22 cellular contexts compared by ENCODE assay signal in the genomic region with DNA sequence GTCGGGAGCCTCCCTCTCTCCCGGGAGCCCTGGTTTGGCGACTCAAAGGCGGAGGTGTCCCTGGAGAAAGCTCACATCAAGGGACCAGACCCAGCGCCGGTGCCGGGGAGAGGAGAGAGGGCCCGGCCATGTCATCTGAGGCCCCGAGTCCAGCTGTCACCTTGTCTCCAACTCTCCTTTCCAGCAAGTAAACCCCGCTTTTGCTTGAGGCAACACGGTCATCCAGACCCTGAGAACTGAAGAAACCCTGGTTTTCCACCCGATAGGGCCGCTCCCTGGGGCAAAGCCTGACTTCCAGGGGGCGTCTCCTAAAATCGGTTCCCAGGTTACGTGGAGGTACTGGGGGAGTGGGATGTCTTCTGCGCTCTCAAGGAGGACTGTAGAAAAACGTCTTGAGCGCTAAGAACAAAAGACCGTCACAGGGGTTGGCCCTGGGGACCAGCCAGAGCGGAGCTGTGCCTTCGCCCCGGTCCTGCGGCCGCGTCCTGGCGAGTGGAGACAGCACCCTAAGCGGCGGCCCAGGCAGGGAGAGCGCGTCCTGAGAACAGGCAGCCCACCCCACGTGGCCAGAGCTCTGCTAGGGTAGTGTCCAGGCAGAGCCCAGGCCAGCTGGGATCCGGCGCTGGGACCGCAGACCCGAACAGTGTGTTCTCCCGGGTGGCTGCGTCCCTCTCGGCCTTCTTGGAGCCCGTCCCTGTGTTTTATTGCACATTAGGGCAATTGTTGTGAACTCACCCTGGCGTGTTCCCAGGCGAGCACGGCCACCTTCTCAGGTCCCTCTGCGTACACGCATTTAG. TPM values are rescaled to one million over a fixed set of nuclear protein-coding genes. Genes with fewer than 3 reads are reported as not detected.
A peak's percentile ranks its signal among the peaks of the same experiment; 100 is the strongest.
DNase-seq lines count a peak whose midpoint lies in the region; ATAC-seq and TF ChIP-seq lines count a peak whose summit lies in the region.
"Had no signal": no experiment of that assay in that cellular context is flagged by ENCODE, and none has a peak within 500 bp of the region (broad histone marks: within the 10 kb centered on the region; RNA-seq: fewer than 3 reads in every experiment).

No MANE protein-coding gene starts in this region.

- H3K4me3 ChIP-seq in endodermal cell (ENCODE audit: low read length) (no peak overlapping the region), neuronal stem cell (ENCODE audit: low read length in 2 of 2) (no peak overlapping the region), vagina (no peak overlapping the region)
- H3K4me3 ChIP-seq: BLaER1 treated with 17β-estradiol and CSF1 and Interleukin-3, amounts not matched to agents 10 nM and 100 nM had no signal

- H3K79me1 ChIP-seq in neuronal stem cell (ENCODE audit: low read depth, low read length), result no peaks in the 10 kb centered on the region

- peaks cover 2% of the 10 kb centered on the region for H3K9me3 Mint-ChIP-seq in activated CD8-positive, alpha-beta memory T cell treated with anti-CD3 and anti-CD28 coated beads, Interleukin-2, amount 10 ng/mL, durations not matched to agents 7 days and 5 days (ENCODE audit: low read depth)
- H3K9me3 Mint-ChIP-seq in endodermal cell, result no peaks in the 10 kb centered on the region

- H2BK15ac ChIP-seq in neuronal stem cell (ENCODE audit: low read length), result no peak overlapping the region

- H3K27me3 ChIP-seq in endodermal cell (ENCODE audit: control insufficient read depth, insufficient read depth, low read length, poor library complexity, severe bottlenecking), result no peaks in the 10 kb centered on the region
- H3K27me3 ChIP-seq in neuronal stem cell (ENCODE audit: control insufficient read depth in 3 of 3, insufficient read depth in 3 of 3, low read depth in 1 of 3, low read length in 3 of 3), result no peaks in the 10 kb centered on the region
- no peaks in the 10 kb centered on the region for H3K27me3 ChIP-seq in vagina
- H3K27me3 ChIP-seq: BLaER1 treated with 17β-estradiol and CSF1 and Interleukin-3, amounts not matched to agents 10 nM and 100 nM had no signal

- H3K4me1 Mint-ChIP-seq in activated CD8-positive, alpha-beta memory T cell treated with anti-CD3 and anti-CD28 coated beads, Interleukin-2, amount 10 ng/mL, durations not matched to agents 7 days and 5 days, result no peaks in the 10 kb centered on the region
- no peaks in the 10 kb centered on the region for H3K4me1 Mint-ChIP-seq in endodermal cell

- no peak overlapping the region for H2BK5ac ChIP-seq in neuronal stem cell (ENCODE audit: low read length)

- TF ChIP-seq POLR2A in vagina (IDR thresholded peaks at IDR 0.05), result no peak

- CTCF ChIA-PET in activated CD8-positive, alpha-beta memory T cell treated with anti-CD3 and anti-CD28 coated beads, Interleukin-2, amount 10 ng/mL, durations not matched to agents 7 days and 5 days (lab: Charles Lee), result no interaction called here

- no peak overlapping the region for H3K4me3 Mint-ChIP-seq in activated CD8-positive, alpha-beta memory T cell treated with anti-CD3 and anti-CD28 coated beads, Interleukin-2, amount 10 ng/mL, durations not matched to agents 7 days and 5 days
- H3K4me3 Mint-ChIP-seq in endodermal cell, result no peak overlapping the region
- H3K4me3 Mint-ChIP-seq: CD4-positive, alpha-beta T cell; IgD-negative memory B cell had no signal

- no peak overlapping the region for H4K91ac ChIP-seq in neuronal stem cell (ENCODE audit: low read depth, low read length, poor library complexity)

- no peak overlapping the region for H3K4me2 ChIP-seq in neuronal stem cell (ENCODE audit: insufficient read depth, low read length, poor library complexity, severe bottlenecking)
- H3K4me2 ChIP-seq: BLaER1 treated with 17β-estradiol and CSF1 and Interleukin-3, amounts not matched to agents 10 nM and 100 nM; KMS-11; SK-N-SH had no signal

- no peak overlapping the region for H2AFZ ChIP-seq in neuronal stem cell (ENCODE audit: low read length)

- WGBS in endodermal cell (ENCODE audit: insufficient coverage in 1 of 2, insufficient read length in 1 of 2), 2 experiments, result 94 to 98% methylated on average over 22 to 45 of the region's 45 CpGs
- no CpG with 5 or more reads among the region's 45 CpGs for WGBS in neuronal stem cell (ENCODE audit: extremely low coverage in 2 of 2, insufficient read length in 2 of 2, insufficient replicate concordance in 1 of 2), 2 donors

- intact Hi-C loops in vagina (cut with DNase I), result no loop called here

- H4K8ac ChIP-seq in neuronal stem cell (ENCODE audit: low read depth, low read length), result no peak overlapping the region

- peak; percentile 22 for DNase-seq in activated CD8-positive, alpha-beta memory T cell treated with anti-CD3 and anti-CD28 coated beads, Interleukin-2, amount 10 ng/mL, durations not matched to agents 7 days and 5 days
- DNase-seq in activated CD8-positive, alpha-beta memory T cell treated with anti-CD3 and anti-CD28 coated beads, Interleukin-2, amount 50 U/mL, for 4 hours, result no peak
- peak; percentile 34 for DNase-seq in endodermal cell
- DNase-seq in neuronal stem cell (ENCODE audit: low spot score), result no peak
- DNase-seq in vagina (ENCODE audit: extremely low spot score in 2 of 2), result peak; percentile 56 to 95
- no peak for DNase-seq in activated gamma-delta T cell (lab: John Stamatoyannopoulos, UW)
- no peak for DNase-seq in stimulated activated CD4-positive, alpha-beta T cell treated with anti-CD3 and anti-CD28 coated beads, Interleukin-12 subunit alpha, Interleukin-12 subunit beta, amount 100 ng/mL, for 4 hours
- no peak for DNase-seq in Kasumi-1 (lab: John Stamatoyannopoulos, UW)
- DNase-seq: AML-193; CD4-positive, alpha-beta T cell; H7; NCI-H1048; NCI-H1417 treated with DMSO at 0.1 percent for 48 hours; NCI-H187; NCI-H2081 treated with DMSO at 0.1 percent for 48 hours; NCI-H2171 treated with DMSO at 0.1 percent for 48 hours; NCI-H524; NCI-H748 treated with DMSO at 0.1 percent for 48 hours had no signal

- H2BK120ac ChIP-seq in neuronal stem cell (ENCODE audit: low read depth, low read length), result no peak overlapping the region

- no peak overlapping the region for H3K18ac ChIP-seq in neuronal stem cell (ENCODE audit: low read length)

- H3K23ac ChIP-seq in neuronal stem cell (ENCODE audit: low read depth, low read length, poor library complexity), result no peak overlapping the region

- H3K4ac ChIP-seq in neuronal stem cell (ENCODE audit: low read length), result no peak overlapping the region

- H3K27ac Mint-ChIP-seq in activated CD8-positive, alpha-beta memory T cell treated with anti-CD3 and anti-CD28 coated beads, Interleukin-2, amount 10 ng/mL, durations not matched to agents 7 days and 5 days, result no peak overlapping the region
- no peak overlapping the region for H3K27ac Mint-ChIP-seq in endodermal cell
- H3K27ac Mint-ChIP-seq: CD4-positive, alpha-beta T cell; IgD-negative memory B cell had no signal

- TF ChIP-seq CTCF in endodermal cell (conservative IDR thresholded peaks at IDR 0.05) (no peak), vagina (IDR thresholded peaks at IDR 0.05) (no peak)

- no peaks in the 10 kb centered on the region for H3K9me3 ChIP-seq in endodermal cell (ENCODE audit: control insufficient read depth, low read length)
- H3K9me3 ChIP-seq in neuronal stem cell (replicated peaks in 1 of 2; ENCODE audit: control insufficient read depth in 2 of 2, insufficient read depth in 1 of 2, low read depth in 1 of 2, low read length in 2 of 2), result no peaks in the 10 kb centered on the region
- H3K9me3 ChIP-seq in vagina, result no peaks in the 10 kb centered on the region
- H3K9me3 ChIP-seq: SK-N-SH had no signal

- no peak overlapping the region for H3K9ac ChIP-seq in endodermal cell (ENCODE audit: extremely low read depth, low read length, poor library complexity, severe bottlenecking)
- no peak overlapping the region for H3K9ac ChIP-seq in neuronal stem cell (ENCODE audit: low read depth, low read length, poor library complexity)
- H3K9ac ChIP-seq: BLaER1 treated with 17β-estradiol and CSF1 and Interleukin-3, amounts not matched to agents 10 nM and 100 nM; KMS-11; SK-N-SH had no signal

- H3K36me3 ChIP-seq in endodermal cell (ENCODE audit: control insufficient read depth, insufficient read depth, low read length) (no peaks in the 10 kb centered on the region), neuronal stem cell (replicated peaks in 1 of 2; ENCODE audit: control insufficient read depth in 2 of 2, insufficient read depth in 2 of 2, low read length in 2 of 2) (no peaks in the 10 kb centered on the region), vagina (no peaks in the 10 kb centered on the region)
- H3K36me3 ChIP-seq: BLaER1 treated with 17β-estradiol and CSF1 and Interleukin-3, amounts not matched to agents 10 nM and 100 nM had no signal

- no peaks in the 10 kb centered on the region for H3K36me3 Mint-ChIP-seq in activated CD8-positive, alpha-beta memory T cell treated with anti-CD3 and anti-CD28 coated beads, Interleukin-2, amount 10 ng/mL, durations not matched to agents 7 days and 5 days
- no peaks in the 10 kb centered on the region for H3K36me3 Mint-ChIP-seq in endodermal cell (ENCODE audit: low read depth)

- H3K4me1 ChIP-seq in endodermal cell (ENCODE audit: control insufficient read depth, insufficient read depth, low read length), result no peaks in the 10 kb centered on the region
- peaks cover 0 to 9% of the 10 kb centered on the region in 2 donors for H3K4me1 ChIP-seq in neuronal stem cell (ENCODE audit: control insufficient read depth in 2 of 2, insufficient read depth in 1 of 2, low read depth in 1 of 2, low read length in 2 of 2)
- H3K4me1 ChIP-seq in vagina, result no peaks in the 10 kb centered on the region
- H3K4me1 ChIP-seq: BLaER1 treated with 17β-estradiol and CSF1 and Interleukin-3, amounts not matched to agents 10 nM and 100 nM had no signal

- H3K27me3 Mint-ChIP-seq in activated CD8-positive, alpha-beta memory T cell treated with anti-CD3 and anti-CD28 coated beads, Interleukin-2, amount 10 ng/mL, durations not matched to agents 7 days and 5 days, result no peaks in the 10 kb centered on the region
- H3K27me3 Mint-ChIP-seq in endodermal cell (ENCODE audit: insufficient read depth), result no peaks in the 10 kb centered on the region
- H3K27me3 Mint-ChIP-seq: CD4-positive, alpha-beta T cell; IgD-negative memory B cell had no signal

- no peak for ATAC-seq in activated CD8-positive, alpha-beta memory T cell treated with anti-CD3 and anti-CD28 coated beads, Interleukin-2, amount 10 ng/mL, durations not matched to agents 7 days and 5 days

- peak overlapping the region; percentile 64 for H2AK5ac ChIP-seq in neuronal stem cell (ENCODE audit: low read depth, low read length)

- H3K27ac ChIP-seq in endodermal cell (ENCODE audit: low read depth, low read length), result no peak overlapping the region
- no peak overlapping the region for H3K27ac ChIP-seq in neuronal stem cell (replicated peaks; ENCODE audit: low read length)
- H3K27ac ChIP-seq in vagina, result no peak overlapping the region
- H3K27ac ChIP-seq: BLaER1 treated with 17β-estradiol and CSF1 and Interleukin-3, amounts not matched to agents 10 nM and 100 nM; KMS-11 had no signal

- no peak overlapping the region for H3K14ac ChIP-seq in neuronal stem cell (ENCODE audit: low read length)

- peak overlapping the region; percentile 30 for H2BK12ac ChIP-seq in neuronal stem cell (ENCODE audit: low read length)

RNA-seq across cellular contexts. Expression of a gene that starts 55.7 kb away (rescaled TPM):
- total RNA-seq in activated CD8-positive, alpha-beta memory T cell treated with anti-CD3 and anti-CD28 coated beads, Interleukin-2, amount 10 ng/mL, durations not matched to agents 7 days and 5 days, result 10 to 100 TPM; 22.1 to 25.6 TPM
- total RNA-seq in endodermal cell (10 to 100 TPM; 19.9 to 20.1 TPM), vagina (21.1 TPM)
- polyA plus RNA-seq in endodermal cell (2013, experiment 1 of 2), result 28.9 TPM
- polyA plus RNA-seq in endodermal cell (2013, experiment 2 of 2), result 25.7 TPM
- polyA plus RNA-seq in neuronal stem cell (2013, experiment 1 of 2), result 33.2 TPM
- 35.6 TPM for polyA plus RNA-seq in neuronal stem cell (2013, experiment 2 of 2)

Comparison
In these comparisons a context has a peak if more than half of its experiments do, and no peak if none do; other contexts are left out.
1. DNase-seq: peak in activated CD8-positive, alpha-beta memory T cell treated with anti-CD3 and anti-CD28 coated beads, Interleukin-2, amount 10 ng/mL, durations not matched to agents 7 days and 5 days (single experiment), endodermal cell (single experiment) and vagina (2 of 2); none in activated CD8-positive, alpha-beta memory T cell treated with anti-CD3 and anti-CD28 coated beads, Interleukin-2, amount 50 U/mL, for 4 hours (single experiment), neuronal stem cell (single experiment), activated gamma-delta T cell (single experiment), stimulated activated CD4-positive, alpha-beta T cell treated with anti-CD3 and anti-CD28 coated beads, Interleukin-12 subunit alpha, Interleukin-12 subunit beta, amount 100 ng/mL, for 4 hours (single experiment) and Kasumi-1 (0 of 2).